ENCODE assay signal across 23 cellular contexts in genomic region chrX:48196745-48197213, GRCh38. TPM values are rescaled to one million over a fixed set of nuclear protein-coding genes. Genes with fewer than 3 reads are reported as not detected.
A peak's percentile ranks its signal among the peaks of the same experiment; 100 is the strongest.
DNase-seq lines count a peak whose midpoint lies in the region; ATAC-seq, FAIRE-seq and TF ChIP-seq lines count a peak whose summit lies in the region.
"Had no signal": no experiment of that assay in that cellular context is flagged by ENCODE, and none has a peak within 500 bp of the region (broad histone marks: within the 10 kb centered on the region; RNA-seq: fewer than 3 reads in every experiment).

TSS of gene SSX5 (minus strand) at chrX:48196795. CDS start at chrX:48195358, 1,437 bp downstream.

- no peaks in the 10 kb centered on the region for H3K9me3 ChIP-seq in IMR-90 (ENCODE audit: control insufficient read depth, insufficient read depth, low read length)
- no peaks in the 10 kb centered on the region for H3K9me3 ChIP-seq in K562 (replicated peaks; ENCODE audit: control insufficient read depth, insufficient read depth, low read depth, low read length)
- no peaks in the 10 kb centered on the region for H3K9me3 ChIP-seq in testis
- H3K9me3 ChIP-seq in heart left ventricle, result no peaks in the 10 kb centered on the region
- H3K9me3 ChIP-seq: BE2C, HAP-1 had no signal

- H3K9ac ChIP-seq in IMR-90 (ENCODE audit: low read depth, low read length) (no peak within 1 kb of the TSS), K562 (ENCODE audit: insufficient read depth in 1 of 2, low read depth in 2 of 2, low read length in 2 of 2) (no peak within 1 kb of the TSS)

- no peaks in the 10 kb centered on the region for H3K79me1 ChIP-seq in IMR-90 (ENCODE audit: low read depth in 1 of 2, low read length in 2 of 2)

- no peak within 1 kb of the TSS for H3K4me3 ChIP-seq in IMR-90 (ENCODE audit: insufficient read depth, low read depth, low read length)
- no peak within 1 kb of the TSS for H3K4me3 ChIP-seq in K562
- no peak within 1 kb of the TSS for H3K4me3 ChIP-seq in testis
- no peak within 1 kb of the TSS for H3K4me3 ChIP-seq in heart left ventricle
- H3K4me3 ChIP-seq: GM12878, HAP-1 had no signal

- POLR2A ChIA-PET in IMR-90 (lab: Charles Lee; ENCODE audit: unreplicated experiment), result no interaction called here
- POLR2A ChIA-PET in K562 (lab: Yijun Ruan, JAX), result no interaction called here

- H3K56ac ChIP-seq in IMR-90 (ENCODE audit: extremely low read depth, insufficient read depth, low read length), result no peak within 1 kb of the TSS

- no peak within 1 kb of the TSS for H2AK9ac ChIP-seq in IMR-90 (replicated peaks; ENCODE audit: low read depth, low read length, poor library complexity)

- no peaks in the 10 kb centered on the region for H3K27me3 ChIP-seq in IMR-90 (ENCODE audit: control insufficient read depth, insufficient read depth, low read length)
- H3K27me3 ChIP-seq in K562 (ENCODE audit: control insufficient read depth in 2 of 2, insufficient read depth in 2 of 2, low read length in 2 of 2), result no peaks in the 10 kb centered on the region
- H3K27me3 ChIP-seq in testis, result no peaks in the 10 kb centered on the region
- H3K27me3 ChIP-seq in heart left ventricle, result peaks cover 0 to 4% (median 0%) of the 10 kb centered on the region in 9 donors
- H3K27me3 ChIP-seq: BE2C had no signal

- no peak within 1 kb of the TSS for H3K4ac ChIP-seq in IMR-90 (ENCODE audit: low read depth, low read length)

- TF ChIP-seq EP300 in Ishikawa (IDR thresholded peaks at IDR 0.05; ENCODE audit: borderline replicate concordance), result no peak
- TF ChIP-seq EP300 in K562 (IDR thresholded peaks at IDR 0.05; ENCODE audit: low read length), result no peak

- H2BK15ac ChIP-seq in IMR-90 (ENCODE audit: low read depth, low read length), result no peak within 1 kb of the TSS

- no peak within 1 kb of the TSS for H4K5ac ChIP-seq in IMR-90 (ENCODE audit: low read depth, low read length)

- no peaks in the 10 kb centered on the region for H3K79me2 ChIP-seq in K562 (ENCODE audit: control insufficient read depth, insufficient read depth, low read length)

- no peak within 1 kb of the TSS for H2AK5ac ChIP-seq in IMR-90 (ENCODE audit: low read depth, low read length)

- ATAC-seq in IMR-90 (ENCODE audit: low read depth) (no peak), K562 (no peak), heart left ventricle (no peak)
- ATAC-seq: GM12878 had no signal

- H3K9me1 ChIP-seq in IMR-90 (ENCODE audit: insufficient read depth, low read length), result no peaks in the 10 kb centered on the region
- H3K9me1 ChIP-seq in K562 (ENCODE audit: control insufficient read depth, insufficient read depth, low read length), result no peaks in the 10 kb centered on the region

- no peak within 1 kb of the TSS for H2BK20ac ChIP-seq in IMR-90 (ENCODE audit: low read depth, low read length)

- TF ChIP-seq RAD21 in IMR-90 (IDR thresholded peaks at IDR 0.05; ENCODE audit: low read length) (no peak), Ishikawa (IDR thresholded peaks at IDR 0.05; ENCODE audit: low read depth) (no peak), K562 (CRISPR knock-in tag; conservative IDR thresholded peaks at IDR 0.05 in 1 of 2, IDR thresholded peaks at IDR 0.05 in 1 of 2) (no peak)

- no peak within 1 kb of the TSS for H3K18ac ChIP-seq in IMR-90 (ENCODE audit: low read depth, low read length)

- H4K20me1 ChIP-seq in IMR-90 (ENCODE audit: insufficient read depth, low read length), result no peaks in the 10 kb centered on the region
- H4K20me1 ChIP-seq in K562 (replicated peaks; ENCODE audit: control insufficient read depth, insufficient read depth, low read length), result no peaks in the 10 kb centered on the region

- dilution Hi-C loops in IMR-90 (cut with HindIII; ENCODE audit: low sequenced_read_pairs, unreplicated experiment), result no loop called here

- DNase-seq in IMR-90 (no peak), K562 (ENCODE audit: extremely low read depth in 1 of 4, low spot score in 3 of 4) (peak; percentile 5 to 38 (median 7)), testis (peak; percentile 14), heart left ventricle (no peak), SW480 (ENCODE audit: low spot score) (no peak)
- DNase-seq: ACHN; BE2C; C1 segment of cervical spinal cord; CD4-positive, CD25-positive, alpha-beta regulatory T cell; CD8-positive, alpha-beta memory T cell; COR-L47; DMS 273 treated with DMSO at 0.1 percent for 48 hours; DMS53; DND-41; EL had no signal

- WGBS in IMR-90 (ENCODE audit: extremely low coverage in 2 of 2, insufficient read length in 1 of 2), 2 experiments, result 80% methylated on average over 1 of the region's 12 CpGs; no CpG with 5 or more reads in 1 of the 2 experiments
- 23% methylated on average over 8 of the region's 12 CpGs for WGBS in K562 (ENCODE audit: insufficient coverage, low coverage, missing lambda C conversion rate)
- 61 to 69% methylated on average over 7 to 12 of the region's 12 CpGs for WGBS in testis, 2 donors
- 84 to 94% (median 90%) methylated on average over 12 of the region's 12 CpGs for WGBS in heart left ventricle, 4 donors

- H3K23ac ChIP-seq in IMR-90 (ENCODE audit: low read depth, low read length), result no peak within 1 kb of the TSS

- H2BK120ac ChIP-seq in IMR-90 (ENCODE audit: low read depth, low read length), result no peak within 1 kb of the TSS

- intact Hi-C loops in IMR-90 (cut with micrococcal nuclease) (no loop called here), K562 (cut with micrococcal nuclease) (no loop called here), testis (cut with DNase I; ENCODE audit: low total_unique reads) (no loop called here), heart left ventricle (cut with DNase I) (no loop called here)

- H3K14ac ChIP-seq in IMR-90 (replicated peaks; ENCODE audit: low read depth, low read length), result no peak within 1 kb of the TSS

- H2BK5ac ChIP-seq in IMR-90 (ENCODE audit: low read depth, low read length, poor library complexity, severe bottlenecking), result no peak within 1 kb of the TSS

- TF ChIP-seq POLR2A in IMR-90 (IDR thresholded peaks at IDR 0.05; ENCODE audit: low read depth, low read length) (no peak), K562 (conservative IDR thresholded peaks at IDR 0.05) (no peak), testis (IDR thresholded peaks at IDR 0.05) (no peak), heart left ventricle (IDR thresholded peaks at IDR 0.05) (no peak)

- H3K36me3 ChIP-seq in IMR-90 (ENCODE audit: control insufficient read depth, insufficient read depth, low read length) (no peaks in the 10 kb centered on the region), K562 (ENCODE audit: control insufficient read depth, insufficient read depth, low read length) (no peaks in the 10 kb centered on the region), testis (ENCODE audit: low read depth, missing control alignments) (no peaks in the 10 kb centered on the region), heart left ventricle (no peaks in the 10 kb centered on the region)
- H3K36me3 ChIP-seq: BE2C, HAP-1 had no signal

- TF ChIP-seq CTCF in IMR-90 (conservative IDR thresholded peaks at IDR 0.05; ENCODE audit: low read depth, low read length), result no peak
- TF ChIP-seq CTCF in K562 (IDR thresholded peaks at IDR 0.05 in 2 of 3, conservative IDR thresholded peaks at IDR 0.05 in 1 of 3; ENCODE audit: insufficient read depth in 2 of 3, low read depth in 1 of 3, low read length in 3 of 3), result no peak
- TF ChIP-seq CTCF in testis (IDR thresholded peaks at IDR 0.05), result no peak
- TF ChIP-seq CTCF in heart left ventricle (IDR thresholded peaks at IDR 0.05), result no peak

- H3K4me1 ChIP-seq in IMR-90 (ENCODE audit: control insufficient read depth, insufficient read depth, low read length), result no peaks in the 10 kb centered on the region
- no peaks in the 10 kb centered on the region; a peak in 1 of 5 replicates for H3K4me1 ChIP-seq in K562 (replicated peaks in 1 of 2; ENCODE audit: control insufficient read depth in 2 of 2, insufficient read depth in 2 of 2, low read length in 2 of 2)
- no peaks in the 10 kb centered on the region for H3K4me1 ChIP-seq in testis
- no peaks in the 10 kb centered on the region for H3K4me1 ChIP-seq in heart left ventricle
- H3K4me1 ChIP-seq: BE2C, HAP-1 had no signal

- H4K91ac ChIP-seq in IMR-90 (ENCODE audit: insufficient read depth, low read depth, low read length), result no peak within 1 kb of the TSS

- H2AFZ ChIP-seq in IMR-90 (replicated peaks; ENCODE audit: low read length, poor library complexity) (no peak within 1 kb of the TSS), K562 (ENCODE audit: low read depth, low read length) (no peak within 1 kb of the TSS)

- no peak within 1 kb of the TSS for H3K4me2 ChIP-seq in IMR-90 (ENCODE audit: low read depth, low read length)
- no peak within 1 kb of the TSS for H3K4me2 ChIP-seq in K562 (ENCODE audit: insufficient read depth, low read length)

- no TSS peak for BruUV-seq in IMR-90 (replicated peaks; lab: Mats Ljungman, UMichigan)
- no TSS peak for BruUV-seq in K562 (replicated peaks; lab: Mats Ljungman, UMichigan)

- H3K27ac ChIP-seq in IMR-90 (ENCODE audit: insufficient read depth, low read length), result no peak within 1 kb of the TSS
- H3K27ac ChIP-seq in K562 (ENCODE audit: extremely low read depth, low read depth, low read length), result no peak within 1 kb of the TSS
- H3K27ac ChIP-seq in testis, result no peak within 1 kb of the TSS
- no peak within 1 kb of the TSS for H3K27ac ChIP-seq in heart left ventricle

- FAIRE-seq in K562 (lab: Jason Lieb, UNC), result peak; percentile 78
- FAIRE-seq: A204.1, GM12878, GM19239 had no signal

- in situ Hi-C loops in IMR-90 (cut with MboI; ENCODE audit: low sequenced_read_pairs) (no loop called here), K562 (cut with MboI) (no loop called here)

- CTCF ChIA-PET in IMR-90 (lab: Yijun Ruan, JAX) (no interaction called here), K562 (lab: Yijun Ruan, JAX; ENCODE audit: low intra/inter-chr PET ratio) (no interaction called here)

- no peak within 1 kb of the TSS for H4K8ac ChIP-seq in IMR-90 (ENCODE audit: low read depth in 2 of 2, low read length in 2 of 2)

RNA-seq across cellular contexts. Expression of gene SSX5, which starts in this region (rescaled TPM):
- not detected in 2 replicates for total RNA-seq in IMR-90 (2012; rRNA removed)
- not detected in 2 replicates for polyA plus RNA-seq in IMR-90 (2012; rRNA removed)
- not detected in 2 replicates for polyA plus RNA-seq in IMR-90 (2012; cell fraction: cytosol; rRNA removed)
- not detected in 2 replicates for polyA plus RNA-seq in IMR-90 (2012; cell fraction: nucleus; rRNA removed; ENCODE audit: low replicate concordance)
- not detected in 2 replicates for total RNA-seq in K562 (2011; cell fraction: chromatin; rRNA removed; ENCODE audit: low replicate concordance)
- total RNA-seq in K562 (2011; cell fraction: nucleolus; rRNA removed), result not detected in 2 replicates
- total RNA-seq in K562 (2011; cell fraction: nucleoplasm; rRNA removed), result not detected in 2 replicates
- total RNA-seq in K562 (2014; rRNA removed), result 0.36 TPM in 1 of 2 replicates, not detected in the other
- 0.22 TPM in 1 of 2 replicates, not detected in the other for total RNA-seq in K562 (2014; rRNA removed; fragmentation: Illumina TruSeq; extraction: Trizol)
- total RNA-seq in K562 (2015; rRNA removed; fragmentation: Illumina TruSeq; extraction: Trizol), result 0.11 and 0.14 TPM in 2 replicates
- not detected in 2 replicates for total RNA-seq in K562 (2021)
- polyA plus RNA-seq in K562 (2011; rRNA removed), result not detected in 2 replicates
- 0.09 TPM in 1 of 2 replicates, not detected in the other for polyA plus RNA-seq in K562 (2011; cell fraction: cytosol; rRNA removed)
- not detected in 2 replicates for polyA plus RNA-seq in K562 (2011; cell fraction: nucleus; rRNA removed)
- 0.35 and 0.69 TPM in 2 replicates for polyA plus RNA-seq in K562 (2012)
- 0.13 and 0.15 TPM in 2 replicates for polyA plus RNA-seq in K562 (2014; fragmentation: Illumina TruSeq; extraction: Trizol)
- under 1 TPM; 0.25 to 0.31 TPM for polyA plus RNA-seq in K562 (2014; fragmentation: Nextera tagmentation; extraction: Ambion mirVana)
- polyA plus RNA-seq in K562 (2014; rRNA removed), result 2.2 TPM in 1 of 2 replicates, not detected in the other
- not detected in 2 replicates for polyA minus RNA-seq in K562 (2011; rRNA and poly(A)+ RNA removed)
- not detected in 2 replicates for polyA minus RNA-seq in K562 (2011; cell fraction: cytosol; rRNA and poly(A)+ RNA removed)
- not detected in 2 replicates for polyA minus RNA-seq in K562 (2011; cell fraction: nucleus; rRNA and poly(A)+ RNA removed)
- total RNA-seq in testis, result under 1 TPM in 1 of 2 donors, not detected in 1; 0.47 TPM
- polyA plus RNA-seq in testis (ENCODE audit: insufficient read depth, low read depth, low replicate concordance), result 0.59 TPM
- total RNA-seq in heart left ventricle, result not detected
- not detected for polyA plus RNA-seq in heart left ventricle
- total RNA-seq: CD4-positive, CD25-positive, alpha-beta regulatory T cell; CD8-positive, alpha-beta memory T cell; G401; GM12878; H4; HT-29 had no signal
- polyA plus RNA-seq: CD4-positive, CD25-positive, alpha-beta regulatory T cell; CD8-positive, alpha-beta memory T cell had no signal

Comparison
In these comparisons a context has a peak if more than half of its experiments do, and no peak if none do; other contexts are left out.
1. Peak in DNase-seq in testis; RNA of the gene not detected or under 1 TPM.
2. DNase-seq: peak in K562 (4 of 4); none in IMR-90 (single experiment), heart left ventricle (0 of 5) and SW480 (single experiment).